2 cellular contexts compared by ENCODE assay signal in genomic region chr4:184387351-184387750, GRCh38.
TF ChIP-seq lines count a peak whose summit lies in the region.

No MANE protein-coding gene starts in this region.

TF ChIP-seq in liver, 16 proteins besides CTCF, POLR2A, EP300 and RAD21 (continued from another document):
- TF ChIP-seq EGR1 (IDR thresholded peaks at IDR 0.05; ENCODE audit: low read depth in 2 of 2) (no peak), JUND (IDR thresholded peaks at IDR 0.05) (no peak), SP1 (IDR thresholded peaks at IDR 0.05) (no peak), RXRA (IDR thresholded peaks at IDR 0.05) (no peak), FOXA2 (IDR thresholded peaks at IDR 0.05) (no peak), YY1 (IDR thresholded peaks at IDR 0.05) (no peak), HNF4A (conservative IDR thresholded peaks at IDR 0.05) (no peak), FOXA1 (IDR thresholded peaks at IDR 0.05) (no peak), NR2F2 (IDR thresholded peaks at IDR 0.05) (no peak), TAF1 (conservative IDR thresholded peaks at IDR 0.05) (no peak)
- TF ChIP-seq, protein P1, sequence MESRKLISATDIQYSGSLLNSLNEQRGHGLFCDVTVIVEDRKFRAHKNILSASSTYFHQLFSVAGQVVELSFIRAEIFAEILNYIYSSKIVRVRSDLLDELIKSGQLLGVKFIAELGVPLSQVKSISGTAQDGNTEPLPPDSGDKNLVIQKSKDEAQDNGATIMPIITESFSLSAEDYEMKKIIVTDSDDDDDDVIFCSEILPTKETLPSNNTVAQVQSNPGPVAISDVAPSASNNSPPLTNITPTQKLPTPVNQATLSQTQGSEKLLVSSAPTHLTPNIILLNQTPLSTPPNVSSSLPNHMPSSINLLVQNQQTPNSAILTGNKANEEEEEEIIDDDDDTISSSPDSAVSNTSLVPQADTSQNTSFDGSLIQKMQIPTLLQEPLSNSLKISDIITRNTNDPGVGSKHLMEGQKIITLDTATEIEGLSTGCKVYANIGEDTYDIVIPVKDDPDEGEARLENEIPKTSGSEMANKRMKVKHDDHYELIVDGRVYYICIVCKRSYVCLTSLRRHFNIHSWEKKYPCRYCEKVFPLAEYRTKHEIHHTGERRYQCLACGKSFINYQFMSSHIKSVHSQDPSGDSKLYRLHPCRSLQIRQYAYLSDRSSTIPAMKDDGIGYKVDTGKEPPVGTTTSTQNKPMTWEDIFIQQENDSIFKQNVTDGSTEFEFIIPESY (IDR thresholded peaks at IDR 0.05) = no peak
- TF ChIP-seq, protein P2, sequence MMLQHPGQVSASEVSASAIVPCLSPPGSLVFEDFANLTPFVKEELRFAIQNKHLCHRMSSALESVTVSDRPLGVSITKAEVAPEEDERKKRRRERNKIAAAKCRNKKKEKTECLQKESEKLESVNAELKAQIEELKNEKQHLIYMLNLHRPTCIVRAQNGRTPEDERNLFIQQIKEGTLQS (IDR thresholded peaks at IDR 0.05) = no peak
- TF ChIP-seq, protein P3, sequence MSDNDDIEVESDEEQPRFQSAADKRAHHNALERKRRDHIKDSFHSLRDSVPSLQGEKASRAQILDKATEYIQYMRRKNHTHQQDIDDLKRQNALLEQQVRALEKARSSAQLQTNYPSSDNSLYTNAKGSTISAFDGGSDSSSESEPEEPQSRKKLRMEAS (IDR thresholded peaks at IDR 0.05) = no peak

TF ChIP-seq in HepG2, 621 proteins besides CTCF, POLR2A, EP300 and RAD21 (continued from another document):
- TF ChIP-seq, protein P4, sequence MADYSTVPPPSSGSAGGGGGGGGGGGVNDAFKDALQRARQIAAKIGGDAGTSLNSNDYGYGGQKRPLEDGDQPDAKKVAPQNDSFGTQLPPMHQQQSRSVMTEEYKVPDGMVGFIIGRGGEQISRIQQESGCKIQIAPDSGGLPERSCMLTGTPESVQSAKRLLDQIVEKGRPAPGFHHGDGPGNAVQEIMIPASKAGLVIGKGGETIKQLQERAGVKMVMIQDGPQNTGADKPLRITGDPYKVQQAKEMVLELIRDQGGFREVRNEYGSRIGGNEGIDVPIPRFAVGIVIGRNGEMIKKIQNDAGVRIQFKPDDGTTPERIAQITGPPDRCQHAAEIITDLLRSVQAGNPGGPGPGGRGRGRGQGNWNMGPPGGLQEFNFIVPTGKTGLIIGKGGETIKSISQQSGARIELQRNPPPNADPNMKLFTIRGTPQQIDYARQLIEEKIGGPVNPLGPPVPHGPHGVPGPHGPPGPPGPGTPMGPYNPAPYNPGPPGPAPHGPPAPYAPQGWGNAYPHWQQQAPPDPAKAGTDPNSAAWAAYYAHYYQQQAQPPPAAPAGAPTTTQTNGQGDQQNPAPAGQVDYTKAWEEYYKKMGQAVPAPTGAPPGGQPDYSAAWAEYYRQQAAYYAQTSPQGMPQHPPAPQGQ (CRISPR knock-in tag; IDR thresholded peaks at IDR 0.05; ENCODE audit: borderline replicate concordance) = no peak
- no peak for TF ChIP-seq NFATC3 (CRISPR knock-in tag; IDR thresholded peaks at IDR 0.05)
